In genomic region chr3:89042251-89042650, GRCh38 we compare ENCODE assay signal across 1 cellular context.
TF ChIP-seq lines count a peak whose summit lies in the region.

No MANE protein-coding gene starts in this region.

TF ChIP-seq in HepG2, 621 proteins besides CTCF, POLR2A, EP300 and RAD21 (continued from another document):
- TF ChIP-seq ZNF646 (CRISPR knock-in tag; IDR thresholded peaks at IDR 0.05) (no peak), HNRNPLL (IDR thresholded peaks at IDR 0.05; ENCODE audit: low read depth, low read length, poor library complexity, severe bottlenecking) (no peak), ELF4 (CRISPR knock-in tag; IDR thresholded peaks at IDR 0.05; ENCODE audit: borderline replicate concordance) (no peak), ZNF720 (CRISPR knock-in tag; IDR thresholded peaks at IDR 0.05) (no peak)
- TF ChIP-seq, protein P1, sequence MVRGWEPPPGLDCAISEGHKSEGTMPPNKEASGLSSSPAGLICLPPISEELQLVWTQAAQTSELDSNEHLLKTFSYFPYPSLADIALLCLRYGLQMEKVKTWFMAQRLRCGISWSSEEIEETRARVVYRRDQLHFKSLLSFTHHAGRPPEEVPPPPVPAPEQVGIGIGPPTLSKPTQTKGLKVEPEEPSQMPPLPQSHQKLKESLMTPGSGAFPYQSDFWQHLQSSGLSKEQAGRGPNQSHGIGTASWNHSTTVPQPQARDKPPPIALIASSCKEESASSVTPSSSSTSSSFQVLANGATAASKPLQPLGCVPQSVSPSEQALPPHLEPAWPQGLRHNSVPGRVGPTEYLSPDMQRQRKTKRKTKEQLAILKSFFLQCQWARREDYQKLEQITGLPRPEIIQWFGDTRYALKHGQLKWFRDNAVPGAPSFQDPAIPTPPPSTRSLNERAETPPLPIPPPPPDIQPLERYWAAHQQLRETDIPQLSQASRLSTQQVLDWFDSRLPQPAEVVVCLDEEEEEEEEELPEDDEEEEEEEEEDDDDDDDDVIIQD (CRISPR knock-in tag; IDR thresholded peaks at IDR 0.05; ENCODE audit: low read depth): no peak
